Comparison of ENCODE assay signal across 10 cellular contexts in the genomic region with DNA sequence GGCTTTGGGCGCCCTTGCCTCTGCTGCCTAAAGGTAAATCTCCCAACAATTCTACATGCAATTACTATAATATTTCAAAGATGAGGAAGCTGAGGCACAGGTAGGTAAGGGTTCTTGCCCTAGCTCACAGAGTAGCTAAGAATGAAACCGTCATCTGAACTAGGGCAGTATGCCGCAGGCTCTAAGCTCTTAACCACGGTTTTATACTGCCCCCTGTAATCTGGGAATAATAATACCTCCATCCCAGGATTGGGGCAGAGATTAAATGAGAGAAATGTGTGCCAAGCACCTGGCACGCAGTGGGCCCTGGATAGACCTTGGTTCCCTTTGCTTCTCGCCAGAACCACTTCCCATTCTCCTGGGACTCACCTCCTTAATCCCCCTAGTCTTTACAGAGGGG. TPM values are rescaled to one million over a fixed set of nuclear protein-coding genes. Genes with fewer than 3 reads are reported as not detected.
A peak's percentile ranks its signal among the peaks of the same experiment; 100 is the strongest.
DNase-seq lines count a peak whose midpoint lies in the region; ATAC-seq and TF ChIP-seq lines count a peak whose summit lies in the region.
"Had no signal": no experiment of that assay in that cellular context is flagged by ENCODE, and none has a peak within 500 bp of the region (broad histone marks: within the 10 kb centered on the region; RNA-seq: fewer than 3 reads in every experiment).

No MANE protein-coding gene starts in this region.

- TF ChIP-seq CTCF in AG04449 (IDR thresholded peaks at IDR 0.05; ENCODE audit: insufficient read depth, low read length, missing control alignments) (peak; percentile 18), GM12873 (IDR thresholded peaks at IDR 0.05; ENCODE audit: insufficient read depth, low read depth, low read length, missing control alignments) (peak; percentile 2)

- peaks cover 10% of the 10 kb centered on the region for H3K4me1 ChIP-seq in iPS-20b (ENCODE audit: insufficient read depth, low read length)

- no peaks in the 10 kb centered on the region for H3K36me3 ChIP-seq in iPS-20b (ENCODE audit: insufficient read depth, low read depth, low read length)
- H3K36me3 ChIP-seq: neutrophil had no signal

- no peaks in the 10 kb centered on the region; the same call in 1 of the 2 replicates for H3K9me3 ChIP-seq in iPS-20b (ENCODE audit: insufficient read depth, low read depth, low read length)
- H3K9me3 ChIP-seq: neutrophil had no signal

- DNase-seq in AG04449 (ENCODE audit: low read depth, low spot score) (no peak), SK-MEL-5 (ENCODE audit: low read depth, low spot score) (peak; percentile 82), middle frontal gyrus (ENCODE audit: extremely low spot score, low spot score) (no peak)
- DNase-seq: activated effector memory CD4-positive, alpha-beta T cell treated with Interleukin-2 at 50 U/mL for 16 hours had no signal

- no peak for ATAC-seq in GM21717 (IDR thresholded peaks at IDR 0.05; ENCODE audit: unreplicated experiment)
- no peak for ATAC-seq in HG02981 (IDR thresholded peaks at IDR 0.05; ENCODE audit: unreplicated experiment)
- no peak for ATAC-seq in HG02840 (IDR thresholded peaks at IDR 0.05; ENCODE audit: low FRiP score, unreplicated experiment)

- H3K9ac ChIP-seq in iPS-20b (ENCODE audit: low read depth, low read length) = no peak overlapping the region

- POLR2A ChIA-PET in AG04449 (lab: Yijun Ruan, JAX) = interaction anchor here (0.8 kb wide), 1 partner anchor 19 kb away, joined by 3 read pairs; no protein-coding TSS in a partner anchor

- no peak overlapping the region for H3K27ac ChIP-seq in iPS-20b (ENCODE audit: low read length)
- H3K27ac ChIP-seq: neutrophil had no signal

- H3K27me3 ChIP-seq in iPS-20b (ENCODE audit: insufficient read depth, low read length) = peaks cover 78% of the 10 kb centered on the region

- in situ Hi-C loops in SK-MEL-5 (cut with HindIII; ENCODE audit: low pct_unique_long_range_greater_than_20kb, low sequenced_read_pairs) = no loop called here

- H3K4me3 ChIP-seq in AG04449 (ENCODE audit: low read depth, low read length) (no peak overlapping the region), iPS-20b (ENCODE audit: low read length) (peak overlapping the region; percentile 84; the same call in 1 of the 2 replicates)

- CTCF ChIA-PET in AG04449 (lab: Yijun Ruan, JAX) = interaction anchor here (0.6 to 5.4 kb wide), 28 partner anchors 8 to 881 kb away, joined by 3 to 48 read pairs (median 4); no protein-coding TSS in a partner anchor

RNA-seq across cellular contexts. Expression of gene HRK, which starts 1.5 kb away (rescaled TPM):
- 11.1 and 11.9 TPM in 2 replicates for total RNA-seq in SK-MEL-5 (2014; rRNA removed; shearing (Covaris generic))
- polyA plus RNA-seq in SK-MEL-5 (2015; cell fraction: cytosol; rRNA removed) = 7.2 and 9.2 TPM in 2 replicates
- polyA plus RNA-seq in SK-MEL-5 (2015; cell fraction: nucleus; rRNA removed) = 10.2 and 10.5 TPM in 2 replicates

RNA-seq across cellular contexts. Expression of gene FBXW8, which starts 28.0 kb away (rescaled TPM):
- 14.2 and 15.6 TPM in 2 replicates for total RNA-seq in SK-MEL-5 (2014; rRNA removed; shearing (Covaris generic))
- 23.4 and 26.4 TPM in 2 replicates for polyA plus RNA-seq in SK-MEL-5 (2015; cell fraction: cytosol; rRNA removed)
- 22.1 and 26.9 TPM in 2 replicates for polyA plus RNA-seq in SK-MEL-5 (2015; cell fraction: nucleus; rRNA removed)
